ENCODE assay signal across 11 cellular contexts in the genomic region with DNA sequence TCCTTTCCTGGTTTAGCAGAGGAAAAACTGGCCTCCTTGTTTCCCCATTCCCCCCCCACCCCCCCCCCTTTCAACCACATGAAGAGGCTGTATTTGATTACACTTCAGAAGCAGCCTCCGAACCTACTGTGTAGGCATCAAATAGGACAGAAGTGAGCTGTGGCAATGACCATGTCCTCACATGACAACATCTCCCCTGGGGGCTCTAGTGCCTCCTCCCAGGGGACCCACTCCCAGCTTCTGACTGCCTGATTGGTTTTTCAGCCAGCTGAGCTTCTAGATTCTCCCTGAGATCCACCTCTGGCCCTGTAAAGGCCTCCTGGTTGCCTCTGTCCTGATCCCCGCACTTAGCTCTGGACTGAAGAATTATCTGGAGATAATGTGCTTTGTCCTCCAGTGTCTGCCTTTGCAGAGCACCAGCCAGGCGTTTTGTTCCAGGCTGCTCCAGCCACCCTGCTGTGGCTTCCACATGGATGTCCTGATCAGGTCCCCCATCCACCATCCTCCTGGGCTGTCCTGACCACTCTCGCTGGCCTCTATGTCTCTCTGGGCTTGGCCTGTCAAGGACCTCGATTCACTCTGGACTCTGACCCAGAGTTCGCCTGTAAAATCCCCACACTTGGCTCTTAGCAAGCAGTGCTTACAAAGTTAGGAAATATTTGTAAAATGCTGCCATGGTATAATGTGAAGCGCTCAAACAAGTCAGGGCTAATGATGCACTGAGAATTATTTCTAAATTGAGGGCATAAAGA. TPM values are rescaled to one million over a fixed set of nuclear protein-coding genes. Genes with fewer than 3 reads are reported as not detected.
DNase-seq lines count a peak whose midpoint lies in the region; ATAC-seq and TF ChIP-seq lines count a peak whose summit lies in the region.
"Had no signal": no experiment of that assay in that cellular context is flagged by ENCODE, and none has a peak within 500 bp of the region (broad histone marks: within the 10 kb centered on the region; RNA-seq: fewer than 3 reads in every experiment).

No MANE protein-coding gene starts in this region.

- CTCF ChIA-PET in MCF 10A (lab: Yijun Ruan, JAX): interaction anchor here (0.6 kb wide), 2 partner anchors 189 to 191 kb away, joined by 3 read pairs; no protein-coding TSS in a partner anchor

- no peak overlapping the region for H3K4me3 ChIP-seq in NB4 (ENCODE audit: low read depth, low read length)
- no peak overlapping the region for H3K4me3 ChIP-seq in skeletal muscle satellite cell (ENCODE audit: low read length)
- H3K4me3 ChIP-seq: HAP-1 had no signal

- intact Hi-C loops in Right ventricle myocardium superior (cut with DNase I) (no loop called here), MCF 10A (cut with micrococcal nuclease) (no loop called here)

- H3K4me1 Mint-ChIP-seq in MCF 10A (ENCODE audit: insufficient read depth, unreplicated experiment): peaks cover 4% of the 10 kb centered on the region

- POLR2A ChIA-PET in MCF 10A (lab: Yijun Ruan, JAX): interaction anchor here (0.5 to 0.7 kb wide), 2 partner anchors 10 to 208 kb away, joined by 3 read pairs; no protein-coding TSS in a partner anchor

- no peak overlapping the region for H3K27ac Mint-ChIP-seq in MCF 10A (ENCODE audit: low read depth, unreplicated experiment)

- H3K9me3 Mint-ChIP-seq in MCF 10A (ENCODE audit: unreplicated experiment): no peaks in the 10 kb centered on the region

- BruUV-seq in MCF 10A (replicated peaks; lab: Mats Ljungman, UMichigan): no TSS peak

- no peak for TF ChIP-seq POLR2A in NB4 (IDR thresholded peaks at IDR 0.05; ENCODE audit: extremely low read depth, insufficient read length)

- H3K27me3 Mint-ChIP-seq in MCF 10A (ENCODE audit: insufficient read depth, unreplicated experiment): no peaks in the 10 kb centered on the region

- ATAC-seq in Right ventricle myocardium superior (ENCODE audit: poor library complexity): peak; percentile 39
- ATAC-seq in GM21367 (IDR thresholded peaks at IDR 0.05; ENCODE audit: unreplicated experiment): no peak

- no peak overlapping the region for H3K4me3 Mint-ChIP-seq in MCF 10A (ENCODE audit: unreplicated experiment)

- H3K9me3 ChIP-seq in skeletal muscle satellite cell (replicated peaks; ENCODE audit: low read length): no peaks in the 10 kb centered on the region
- H3K9me3 ChIP-seq: HAP-1 had no signal

- peak overlapping the region; percentile 66 for H3K9ac ChIP-seq in skeletal muscle satellite cell (ENCODE audit: low read depth, low read length)

- H3K4me1 ChIP-seq in skeletal muscle satellite cell (ENCODE audit: control insufficient read depth, insufficient read depth, low read length): peaks cover 47% of the 10 kb centered on the region
- H3K4me1 ChIP-seq: HAP-1 had no signal

- DNase-seq in NCI-H2171 treated with DMSO at 0.1 percent for 48 hours (lab: John Stamatoyannopoulos, UW) (peak; percentile 41), NCI-H2171 (lab: John Stamatoyannopoulos, UW) (no peak), NB4 (ENCODE audit: low read depth) (peak; percentile 82), Right ventricle myocardium superior (no peak), HCEC 1CT (no peak), MCF 10A (ENCODE audit: unreplicated experiment) (no peak)
- DNase-seq: central memory CD4-positive, alpha-beta T cell; NCI-H1105 treated with DMSO at 0.1 percent for 48 hours had no signal

- peaks cover 14% of the 10 kb centered on the region for H3K36me3 ChIP-seq in skeletal muscle satellite cell (ENCODE audit: insufficient read depth, low read length)

- peaks cover 37% of the 10 kb centered on the region for H3K36me3 Mint-ChIP-seq in MCF 10A (ENCODE audit: insufficient read depth, unreplicated experiment)

- no peak for TF ChIP-seq CTCF in NB4 (IDR thresholded peaks at IDR 0.05; ENCODE audit: low read depth, low read length)
- no peak for TF ChIP-seq CTCF in MCF 10A (IDR thresholded peaks at IDR 0.05; ENCODE audit: unreplicated experiment)

- H3K4me2 ChIP-seq in skeletal muscle satellite cell (ENCODE audit: low read length): no peak overlapping the region

- H3K27me3 ChIP-seq in skeletal muscle satellite cell (ENCODE audit: control insufficient read depth, insufficient read depth, low read length): no peaks in the 10 kb centered on the region

RNA-seq across cellular contexts. Expression of a gene that starts 42.4 kb away (rescaled TPM):
- total RNA-seq in Right ventricle myocardium superior (634 TPM), MCF 10A (2022) (376 and 409 TPM in 2 replicates)
- 104 and 118 TPM in 2 replicates for total RNA-seq in skeletal muscle satellite cell (2012; rRNA removed)

Comparison
In these comparisons a context has a peak if more than half of its experiments do, and no peak if none do; other contexts are left out.
1. DNase-seq: peak in NCI-H2171 treated with DMSO at 0.1 percent for 48 hours (single experiment) and NB4 (single experiment); none in NCI-H2171 (single experiment), Right ventricle myocardium superior (single experiment), HCEC 1CT (single experiment) and MCF 10A (single experiment).